In the genomic region with DNA sequence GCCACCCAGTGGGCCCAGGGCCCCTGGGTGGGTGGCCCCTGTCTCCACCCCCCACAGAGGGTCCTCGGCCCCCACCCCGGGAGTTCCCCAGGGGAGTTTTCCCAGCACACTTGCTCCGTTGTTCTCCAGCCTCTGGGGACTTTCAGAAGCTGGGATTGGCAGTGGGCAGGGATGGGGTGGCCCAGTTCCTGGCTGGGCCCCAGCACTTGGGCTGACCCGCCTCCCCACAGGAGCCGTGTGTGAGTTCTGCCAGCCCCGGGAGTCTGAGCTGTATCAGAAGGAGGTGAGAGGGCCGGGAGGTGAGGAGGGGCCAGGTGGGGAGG, we compare ENCODE assay signal across 20 cellular contexts. TPM values are rescaled to one million over a fixed set of nuclear protein-coding genes. Genes with fewer than 3 reads are reported as not detected.
DNase-seq lines count a peak whose midpoint lies in the region; ATAC-seq, FAIRE-seq and TF ChIP-seq lines count a peak whose summit lies in the region.
"Had no signal": no experiment of that assay in that cellular context is flagged by ENCODE, and none has a peak within 500 bp of the region (broad histone marks: within the 10 kb centered on the region; RNA-seq: fewer than 3 reads in every experiment).

No MANE protein-coding gene starts in this region.

- DNase-seq in PC-3 (no peak), ecto neural progenitor cell (ENCODE audit: low spot score) (peak; percentile 37), spleen (no peak), NCI-H748 (lab: John Stamatoyannopoulos, UW; ENCODE audit: unreplicated experiment) (no peak), GM12892 (ENCODE audit: insufficient read length) (no peak), H7 (no peak)
- DNase-seq: Calu3; CD4-positive, alpha-beta memory T cell; DMS79; KBM-7; NCI-H1048; NCI-H2081 treated with DMSO at 0.1 percent for 48 hours; NCI-H510A; SW 1271 had no signal

- TF ChIP-seq POLR2A in spleen (IDR thresholded peaks at IDR 0.05) (no peak), GM12892 (IDR thresholded peaks at IDR 0.05; ENCODE audit: low read depth, low read length) (no peak)

- FAIRE-seq in GM12892 (lab: Jason Lieb, UNC), result no peak
- FAIRE-seq: GM18507 had no signal

- no peak overlapping the region for H3K4me2 ChIP-seq in PC-3 (ENCODE audit: low read length)

- peaks cover 26% of the 10 kb centered on the region for H3K27me3 ChIP-seq in PC-3 (ENCODE audit: low read length)
- peaks cover 0 to 49% (median 9%) of the 10 kb centered on the region in 7 donors for H3K27me3 ChIP-seq in spleen (replicated peaks in 1 of 7)
- peaks cover 8% of the 10 kb centered on the region for H3K27me3 ChIP-seq in H7 (ENCODE audit: control insufficient read depth, insufficient read depth, low read length)

- H3F3A ChIP-seq in PC-3 (ENCODE audit: low read length, unreplicated experiment), result no peaks in the 10 kb centered on the region

- H3K27ac ChIP-seq in HEK293 (ENCODE audit: extremely low read depth, low read depth, low read length) (no peak overlapping the region), PC-3 (ENCODE audit: low read length) (no peak overlapping the region), spleen (peak overlapping the region in 5 of 8 donors; percentile 49 to 93 (median 86))

- peaks cover 12 to 35% of the 10 kb centered on the region in 2 experiments; a peak in 2 of 3 replicates for H3K36me3 ChIP-seq in HEK293 (ENCODE audit: control insufficient read depth in 2 of 2, insufficient read depth in 1 of 2, low read length in 2 of 2)
- H3K36me3 ChIP-seq in PC-3 (ENCODE audit: low read depth, low read length), result peaks cover 17% of the 10 kb centered on the region
- H3K36me3 ChIP-seq in spleen, result peaks cover 0 to 15% (median 0%) of the 10 kb centered on the region in 6 donors
- H3K36me3 ChIP-seq in H7 (replicated peaks; ENCODE audit: control insufficient read depth, insufficient read depth, low read length), result peaks cover 2% of the 10 kb centered on the region

- H3K4me3 ChIP-seq in HEK293 (ENCODE audit: low read depth, low read length) (no peak overlapping the region), PC-3 (ENCODE audit: low read length) (no peak overlapping the region), spleen (peak overlapping the region in 1 of 8 donors; percentile 81), H7 (ENCODE audit: insufficient read depth, low read depth, low read length) (no peak overlapping the region)

- H3K4me1 ChIP-seq in HEK293 (ENCODE audit: control insufficient read depth, insufficient read depth, low read length) (no peaks in the 10 kb centered on the region), PC-3 (ENCODE audit: insufficient read depth, low read length) (no peaks in the 10 kb centered on the region; the same call in 1 of the 2 replicates), spleen (peaks cover 0 to 72% (median 39%) of the 10 kb centered on the region in 6 donors)

- no peaks in the 10 kb centered on the region for H3K9me2 ChIP-seq in PC-3 (replicated peaks; ENCODE audit: low read length)

- H3K9me3 ChIP-seq in HEK293 (ENCODE audit: control insufficient read depth, insufficient read depth, low read depth, low read length) (no peaks in the 10 kb centered on the region), PC-3 (ENCODE audit: low read length) (no peaks in the 10 kb centered on the region), spleen (no peaks in the 10 kb centered on the region)

- no TSS peak for BruUV-seq in PC-3 (replicated peaks; lab: Mats Ljungman, UMichigan)

- POLR2A ChIA-PET in HEK293 (lab: Yijun Ruan, JAX), result no interaction called here
- POLR2A ChIA-PET in PC-3 (lab: Charles Lee; ENCODE audit: unreplicated experiment), result no interaction called here

- intact Hi-C loops in PC-3 (cut with micrococcal nuclease) (no loop called here), spleen (cut with DNase I; ENCODE audit: low total_unique reads) (loop anchor here (10.0 kb wide), 1 partner anchor 52 kb away; the partner anchor contains the start of gene NAPSA)

- no peak overlapping the region for H2AFZ ChIP-seq in PC-3 (ENCODE audit: low read length)

- no peak for TF ChIP-seq CTCF in HEK293 (tag by site-specific recombination; IDR thresholded peaks at IDR 0.05)
- no peak for TF ChIP-seq CTCF in PC-3 (conservative IDR thresholded peaks at IDR 0.05; ENCODE audit: low read depth, low read length)
- TF ChIP-seq CTCF in spleen (IDR thresholded peaks at IDR 0.05 in 8 of 11, conservative IDR thresholded peaks at IDR 0.05 in 3 of 11), result no peak

- peak; percentile 8; the same call in 1 of the 2 replicates for ATAC-seq in PC-3
- no peak for ATAC-seq in HG03095 (IDR thresholded peaks at IDR 0.05; ENCODE audit: unreplicated experiment)

- H3K79me2 ChIP-seq in PC-3 (ENCODE audit: low read length), result no peaks in the 10 kb centered on the region

- WGBS in spleen, 5 donors, result 56 to 83% (median 70%) methylated on average over 6 to 7 of the region's 7 CpGs

- no peak overlapping the region for H3K9ac ChIP-seq in PC-3 (ENCODE audit: low read length)

- CTCF ChIA-PET in HEK293 (lab: Yijun Ruan, JAX), result interaction anchor here (0.5 kb wide), 1 partner anchor 123 kb away, joined by 5 read pairs; no protein-coding TSS in a partner anchor
- CTCF ChIA-PET in PC-3 (lab: Charles Lee), result no interaction called here

- no peaks in the 10 kb centered on the region for H4K20me1 ChIP-seq in PC-3 (ENCODE audit: low read length)

TF ChIP-seq in HEK293, 187 proteins besides CTCF, POLR2A, EP300 and RAD21 (continues in another document):
- TF ChIP-seq ZBTB7A (tag by site-specific recombination; IDR thresholded peaks at IDR 0.05; ENCODE audit: low read depth) (no peak), PRDM10 (tag by site-specific recombination; IDR thresholded peaks at IDR 0.05) (peak; percentile 31; the same call in 1 of the 2 replicates), ZEB2 (tag by site-specific recombination; IDR thresholded peaks at IDR 0.05) (no peak), ZNF530 (tag by site-specific recombination; IDR thresholded peaks at IDR 0.05; ENCODE audit: low read depth) (no peak), INSM2 (tag by site-specific recombination; IDR thresholded peaks at IDR 0.05) (no peak)

RNA-seq across cellular contexts. Expression of gene SPIB, which starts 2.0 kb away (rescaled TPM):
- total RNA-seq in PC-3 (2014; rRNA removed), result not detected in 2 replicates
- 10 to 100 TPM; 22.1 to 76.6 (median 34.4) TPM for total RNA-seq in spleen
- polyA plus RNA-seq in spleen, result 10 to 100 TPM; 55.5 to 90.5 (median 86.1) TPM
- 38.2 TPM for polyA plus RNA-seq in GM12892 (2012; ENCODE audit: missing spikeins)
- 0.81 and 8.8 TPM in 2 replicates for total RNA-seq in H7 (2014; rRNA removed; shearing (Covaris generic))
- total RNA-seq: CD4-positive, alpha-beta memory T cell had no signal

RNA-seq across cellular contexts. Expression of gene MYBPC2, which starts 15.9 kb away (rescaled TPM):
- total RNA-seq in PC-3 (2014; rRNA removed) (not detected in 2 replicates), spleen (1 to 10 TPM in 1 of 7 donors, under 1 TPM in 4, not detected in 2; 0.28 to 1.5 (median 0.40) TPM)
- 1 to 10 TPM in 1 of 3 donors, under 1 TPM in 2; 0.33 to 1.7 (median 0.45) TPM for polyA plus RNA-seq in spleen
- 1.2 TPM for polyA plus RNA-seq in GM12892 (2012; ENCODE audit: missing spikeins)
- 0.24 and 0.55 TPM in 2 replicates for total RNA-seq in H7 (2014; rRNA removed; shearing (Covaris generic))
- total RNA-seq: Calu3; CD4-positive, alpha-beta memory T cell; G401; H4; HT1080 had no signal

RNA-seq across cellular contexts. Expression of gene POLD1, which starts 32.6 kb away (rescaled TPM):
- 165 and 210 TPM in 2 replicates for total RNA-seq in PC-3 (2014; rRNA removed)
- 10 to 100 TPM; 26.5 to 39.9 (median 28.2) TPM for total RNA-seq in spleen
- 10 to 100 TPM; 50.9 to 66.6 (median 66.5) TPM for polyA plus RNA-seq in spleen
- 28.7 TPM for polyA plus RNA-seq in GM12892 (2012; ENCODE audit: missing spikeins)
- total RNA-seq in H7 (2014; rRNA removed; shearing (Covaris generic)), result 167 and 185 TPM in 2 replicates

RNA-seq across cellular contexts. Expression of gene NR1H2, which starts 40.5 kb away (rescaled TPM):
- total RNA-seq in PC-3 (2014; rRNA removed) (130 and 152 TPM in 2 replicates), spleen (10 to 100 TPM; 59.9 to 96.0 (median 84.8) TPM)
- 10 to 100 TPM; 53.1 to 75.5 (median 55.8) TPM for polyA plus RNA-seq in spleen
- 16.3 TPM for polyA plus RNA-seq in GM12892 (2012; ENCODE audit: missing spikeins)
- total RNA-seq in H7 (2014; rRNA removed; shearing (Covaris generic)), result 73.7 and 90.1 TPM in 2 replicates

RNA-seq across cellular contexts. Expression of gene NAPSA, which starts 51.3 kb away (rescaled TPM):
- total RNA-seq in PC-3 (2014; rRNA removed) (1.2 and 3.0 TPM in 2 replicates), spleen (1 to 10 TPM; 1.5 to 3.4 (median 2.3) TPM)
- polyA plus RNA-seq in spleen, result 1 to 10 TPM; 4.5 to 6.4 (median 5.0) TPM
- polyA plus RNA-seq in GM12892 (2012; ENCODE audit: missing spikeins), result 2.3 TPM
- 0.44 and 0.59 TPM in 2 replicates for total RNA-seq in H7 (2014; rRNA removed; shearing (Covaris generic))
- total RNA-seq: HT1080 had no signal

Comparison
In these comparisons a context has a peak if more than half of its experiments do, and no peak if none do; other contexts are left out.
1. H3K27ac ChIP-seq: peak in spleen (5 of 8); none in HEK293 (single experiment) and PC-3 (single experiment).